ENCODE assay signal across 8 cellular contexts in genomic region chr22:23180893-23181762, GRCh38. TPM values are rescaled to one million over a fixed set of nuclear protein-coding genes. Genes with fewer than 3 reads are reported as not detected.
DNase-seq lines count a peak whose midpoint lies in the region; ATAC-seq, FAIRE-seq and TF ChIP-seq lines count a peak whose summit lies in the region.

No MANE protein-coding gene starts in this region.

- H3K56ac ChIP-seq in mesendoderm (ENCODE audit: low read length) = peak overlapping the region; percentile 95

- H3K9ac ChIP-seq in OCI-LY1 (ENCODE audit: low read length) (peak overlapping the region; percentile 70), mesendoderm (ENCODE audit: low read length) (peak overlapping the region; percentile 95)

- no peak overlapping the region for H4K8ac ChIP-seq in mesendoderm (ENCODE audit: low read depth, low read length)

- H3K27me3 ChIP-seq in OCI-LY1 (ENCODE audit: insufficient read depth, low read length) (no peaks in the 10 kb centered on the region), bronchial epithelial cell (ENCODE audit: control insufficient read depth, insufficient read depth, low read length) (no peaks in the 10 kb centered on the region), mesendoderm (ENCODE audit: insufficient read depth, low read length, poor library complexity) (no peaks in the 10 kb centered on the region)

- no peaks in the 10 kb centered on the region for H3K27me3 Mint-ChIP-seq in type B pancreatic cell

- H3K18ac ChIP-seq in mesendoderm (ENCODE audit: low read length) = peak overlapping the region; percentile 79

- H3K4me2 ChIP-seq in OCI-LY1 (ENCODE audit: low read length) = peak overlapping the region; percentile 94
- peak overlapping the region; percentile 73 for H3K4me2 ChIP-seq in mesendoderm (ENCODE audit: low read length)

- peak overlapping the region; percentile 92 for H3K4me3 Mint-ChIP-seq in type B pancreatic cell

- H3K4me1 ChIP-seq in OCI-LY1 (ENCODE audit: insufficient read depth, low read length, severe bottlenecking) (peaks cover 69% of the 10 kb centered on the region), mesendoderm (ENCODE audit: control insufficient read depth, low read depth, low read length) (peaks cover 17% of the 10 kb centered on the region)

- H3F3A ChIP-seq in OCI-LY1 (ENCODE audit: insufficient read depth, low read length) = no peaks in the 10 kb centered on the region

- H3K36me3 ChIP-seq in OCI-LY1 (ENCODE audit: insufficient read depth, low read length) (peaks cover 48% of the 10 kb centered on the region), bronchial epithelial cell (ENCODE audit: control insufficient read depth, insufficient read depth, low read length) (peaks cover 7% of the 10 kb centered on the region), mesendoderm (ENCODE audit: control insufficient read depth, insufficient read depth, low read length) (no peaks in the 10 kb centered on the region)

- TF ChIP-seq CTCF in OCI-LY1 (IDR thresholded peaks at IDR 0.05; ENCODE audit: low read length) (no peak), bronchial epithelial cell (IDR thresholded peaks at IDR 0.05; ENCODE audit: insufficient read depth, low read length, severe bottlenecking) (no peak), type B pancreatic cell (conservative IDR thresholded peaks at IDR 0.05) (no peak)

- H3K79me1 ChIP-seq in mesendoderm (ENCODE audit: low read length) = peaks cover 15% of the 10 kb centered on the region

- DNase-seq in bronchial epithelial cell (ENCODE audit: low read depth) (no peak), mesendoderm (peak; percentile 55), type B pancreatic cell (ENCODE audit: extremely low spot score, unreplicated experiment) (no peak), SKM-1 (lab: John Stamatoyannopoulos, UW; ENCODE audit: unreplicated experiment) (no peak)
- DNase-seq in effector CD8-positive, alpha-beta T cell (lab: John Stamatoyannopoulos, UW) = no peak

- peak overlapping the region; percentile 82 for H3K4ac ChIP-seq in mesendoderm (ENCODE audit: low read depth, low read length)

- H2BK120ac ChIP-seq in mesendoderm (ENCODE audit: low read depth, low read length) = no peak overlapping the region

- FAIRE-seq in bronchial epithelial cell (lab: Jason Lieb, UNC) = no peak

- peaks cover 41% of the 10 kb centered on the region for H3K4me1 Mint-ChIP-seq in type B pancreatic cell (ENCODE audit: unreplicated experiment)

- WGBS in mesendoderm (ENCODE audit: extremely low coverage, insufficient coverage, low lambda C conversion rate) = no CpG with 5 or more reads among the region's 116 CpGs

- peak overlapping the region; percentile 67 for H3K4me3 ChIP-seq in GM08714 (ENCODE audit: low read length)
- peak overlapping the region; percentile 91 for H3K4me3 ChIP-seq in OCI-LY1 (ENCODE audit: low read depth, low read length, poor library complexity, severe bottlenecking)
- peak overlapping the region; percentile 71 for H3K4me3 ChIP-seq in bronchial epithelial cell (ENCODE audit: low read depth, low read length)
- peak overlapping the region; percentile 94 for H3K4me3 ChIP-seq in mesendoderm (ENCODE audit: low read length)

- H2BK5ac ChIP-seq in mesendoderm (ENCODE audit: low read length) = peak overlapping the region; percentile 63

- no peak overlapping the region for H2AFZ ChIP-seq in OCI-LY1 (ENCODE audit: low read length)

- H3K9me3 Mint-ChIP-seq in type B pancreatic cell = peaks cover 10% of the 10 kb centered on the region

- ATAC-seq in HG02870 (IDR thresholded peaks at IDR 0.05; ENCODE audit: unreplicated experiment) = no peak

- peak overlapping the region; percentile 76 for H3K27ac ChIP-seq in OCI-LY1 (ENCODE audit: low read depth, low read length, poor library complexity, severe bottlenecking)
- peak overlapping the region; percentile 58 for H3K27ac ChIP-seq in mesendoderm (ENCODE audit: low read depth, low read length)

- peaks cover 24% of the 10 kb centered on the region for H3K36me3 Mint-ChIP-seq in type B pancreatic cell

- H4K5ac ChIP-seq in mesendoderm (ENCODE audit: low read length) = no peak overlapping the region

- H3K79me2 ChIP-seq in OCI-LY1 (ENCODE audit: insufficient read depth, low read length) (peaks cover 49% of the 10 kb centered on the region), mesendoderm (ENCODE audit: control insufficient read depth, insufficient read depth, low read length) (peaks cover 48% of the 10 kb centered on the region)

- H2BK15ac ChIP-seq in mesendoderm (replicated peaks; ENCODE audit: low read depth) = no peak overlapping the region

- H3K9me2 ChIP-seq in OCI-LY1 (ENCODE audit: low read depth, low read length) = no peaks in the 10 kb centered on the region

- H3K9me3 ChIP-seq in OCI-LY1 (ENCODE audit: low read length) = no peaks in the 10 kb centered on the region

- H4K20me1 ChIP-seq in OCI-LY1 (ENCODE audit: insufficient read depth, low read length) = no peaks in the 10 kb centered on the region

- no peak overlapping the region for H2AK5ac ChIP-seq in mesendoderm (ENCODE audit: low read length)

- H3K23ac ChIP-seq in mesendoderm (ENCODE audit: low read length) = peak overlapping the region; percentile 98

- H3K27ac Mint-ChIP-seq in type B pancreatic cell = no peak overlapping the region

RNA-seq across cellular contexts. Expression of gene BCR, which starts 0.8 kb away (rescaled TPM):
- 114 and 118 TPM in 2 replicates for total RNA-seq in bronchial epithelial cell
- polyA plus RNA-seq in mesendoderm (2013, experiment 1 of 2) = 26.5 TPM
- polyA plus RNA-seq in mesendoderm (2013, experiment 2 of 2) = 26.2 TPM
- total RNA-seq in type B pancreatic cell (ENCODE audit: low replicate concordance) = 61.2 and 71.6 TPM in 2 replicates

RNA-seq across cellular contexts. Expression of gene RAB36, which starts 35.9 kb away (rescaled TPM):
- total RNA-seq in bronchial epithelial cell (0.26 and 0.77 TPM in 2 replicates), type B pancreatic cell (ENCODE audit: low replicate concordance) (6.8 and 18.4 TPM in 2 replicates)
- 0.67 TPM for polyA plus RNA-seq in mesendoderm (2013, experiment 1 of 2)
- 0.64 TPM for polyA plus RNA-seq in mesendoderm (2013, experiment 2 of 2)

RNA-seq across cellular contexts. Expression of gene RSPH14, which starts 39.3 kb away (rescaled TPM):
- total RNA-seq in bronchial epithelial cell (not detected in 2 replicates), type B pancreatic cell (ENCODE audit: low replicate concordance) (0.93 and 1.5 TPM in 2 replicates)
- 0.20 TPM for polyA plus RNA-seq in mesendoderm (2013, experiment 1 of 2)
- 0.20 TPM for polyA plus RNA-seq in mesendoderm (2013, experiment 2 of 2)
